ENCODE assay signal across 9 cellular contexts in genomic region chr3:33278106-33278672, GRCh38. TPM values are rescaled to one million over a fixed set of nuclear protein-coding genes. Genes with fewer than 3 reads are reported as not detected.
DNase-seq lines count a peak whose midpoint lies in the region; ATAC-seq and TF ChIP-seq lines count a peak whose summit lies in the region.
"Had no signal": no experiment of that assay in that cellular context is flagged by ENCODE, and none has a peak within 500 bp of the region (broad histone marks: within the 10 kb centered on the region; RNA-seq: fewer than 3 reads in every experiment).

No MANE protein-coding gene starts in this region.

- H3K4me3 ChIP-seq in astrocyte of the cerebellum (ENCODE audit: low read depth, low read length), result peak overlapping the region; percentile 77

- H3K27me3 Mint-ChIP-seq in activated T-cell treated with anti-CD3 and anti-CD28 coated beads, Interleukin-2, amount 50 U/mL, for 24 hours, result peaks cover 65% of the 10 kb centered on the region
- H3K27me3 Mint-ChIP-seq in type B pancreatic cell, result no peaks in the 10 kb centered on the region

- H3K9me3 Mint-ChIP-seq in activated T-cell treated with anti-CD3 and anti-CD28 coated beads, Interleukin-2, amount 50 U/mL, for 24 hours, result peaks cover 3% of the 10 kb centered on the region
- H3K9me3 Mint-ChIP-seq in type B pancreatic cell, result no peaks in the 10 kb centered on the region

- no peak for ATAC-seq in GM21526 (IDR thresholded peaks at IDR 0.05; ENCODE audit: low FRiP score, unreplicated experiment)
- ATAC-seq in HG03432 (IDR thresholded peaks at IDR 0.05; ENCODE audit: unreplicated experiment), result no peak

- H3K27ac Mint-ChIP-seq in activated T-cell treated with anti-CD3 and anti-CD28 coated beads, Interleukin-2, amount 50 U/mL, for 24 hours, result no peak overlapping the region
- H3K27ac Mint-ChIP-seq in type B pancreatic cell, result peak overlapping the region; percentile 79

- H3K4me1 Mint-ChIP-seq in activated T-cell treated with anti-CD3 and anti-CD28 coated beads, Interleukin-2, amount 50 U/mL, for 24 hours (ENCODE audit: low read depth), result peaks cover 6% of the 10 kb centered on the region
- peaks cover 10% of the 10 kb centered on the region for H3K4me1 Mint-ChIP-seq in type B pancreatic cell (ENCODE audit: unreplicated experiment)

- no peak for DNase-seq in activated T-cell treated with anti-CD3 and anti-CD28 coated beads, Interleukin-2, amount 50 U/mL, for 24 hours
- no peak for DNase-seq in activated T-cell treated with anti-CD3 and anti-CD28 coated beads, Interleukin-2, amount 50 U/mL, for 48 hours
- no peak for DNase-seq in astrocyte of the cerebellum (ENCODE audit: low read depth)
- DNase-seq in left kidney (ENCODE audit: low read depth, low spot score), result peak; percentile 52
- DNase-seq in type B pancreatic cell (ENCODE audit: extremely low spot score, unreplicated experiment), result no peak
- DNase-seq in NCI-H1694 (lab: John Stamatoyannopoulos, UW), result no peak
- DNase-seq: DND-41 had no signal

- in situ Hi-C loops in astrocyte of the cerebellum (cut with HindIII; ENCODE audit: low sequenced_read_pairs), result no loop called here

- H3K36me3 Mint-ChIP-seq in activated T-cell treated with anti-CD3 and anti-CD28 coated beads, Interleukin-2, amount 50 U/mL, for 24 hours (ENCODE audit: low read depth), result no peaks in the 10 kb centered on the region
- H3K36me3 Mint-ChIP-seq in type B pancreatic cell, result peaks cover 8% of the 10 kb centered on the region

- TF ChIP-seq CTCF in astrocyte of the cerebellum (IDR thresholded peaks at IDR 0.05; ENCODE audit: low read depth, low read length, missing control alignments) (no peak), type B pancreatic cell (conservative IDR thresholded peaks at IDR 0.05) (no peak)

- H3K4me3 Mint-ChIP-seq in activated T-cell treated with anti-CD3 and anti-CD28 coated beads, Interleukin-2, amount 50 U/mL, for 24 hours, result peak overlapping the region; percentile 9
- H3K4me3 Mint-ChIP-seq in type B pancreatic cell, result peak overlapping the region; percentile 86

RNA-seq across cellular contexts. Expression of gene FBXL2, which starts 0.9 kb away (rescaled TPM):
- total RNA-seq in type B pancreatic cell (ENCODE audit: low replicate concordance), result 21.6 and 22.1 TPM in 2 replicates

RNA-seq across cellular contexts. Expression of gene SUSD5, which starts 59.6 kb away (rescaled TPM):
- 0.64 and 3.3 TPM in 2 replicates for total RNA-seq in type B pancreatic cell (ENCODE audit: low replicate concordance)
